ENCODE assay signal across 13 cellular contexts in genomic region chr10:69652111-69652856, GRCh38. TPM values are rescaled to one million over a fixed set of nuclear protein-coding genes. Genes with fewer than 3 reads are reported as not detected.
DNase-seq lines count a peak whose midpoint lies in the region; ATAC-seq and TF ChIP-seq lines count a peak whose summit lies in the region.
"Had no signal": no experiment of that assay in that cellular context is flagged by ENCODE, and none has a peak within 500 bp of the region (broad histone marks: within the 10 kb centered on the region; RNA-seq: fewer than 3 reads in every experiment).

No MANE protein-coding gene starts in this region.

- peak overlapping the region; percentile 31 for H2BK15ac ChIP-seq in neuronal stem cell (ENCODE audit: low read length)

- H3K9ac ChIP-seq in neuronal stem cell (ENCODE audit: low read depth, low read length, poor library complexity): peak overlapping the region; percentile 66

- no peak overlapping the region for H2BK5ac ChIP-seq in neuronal stem cell (ENCODE audit: low read length)

- intact Hi-C loops in activated CD8-positive, alpha-beta T cell treated with anti-CD3 and anti-CD28 coated beads for 36 hours (cut with micrococcal nuclease): no loop called here
- intact Hi-C loops in spleen (cut with DNase I; ENCODE audit: low total_unique reads) (no loop called here), gastrocnemius medialis (cut with DNase I; ENCODE audit: low total_unique reads) (no loop called here)

- CTCF ChIA-PET in activated CD8-positive, alpha-beta T cell treated with anti-CD3 and anti-CD28 coated beads, Interleukin-2, amount 10 ng/mL, durations not matched to agents 7 days and 5 days (lab: Charles Lee): interaction anchor here (1.0 to 1.9 kb wide), 2 partner anchors 17 to 137 kb away, joined by 3 to 4 read pairs; no protein-coding TSS in a partner anchor
- CTCF ChIA-PET in activated CD8-positive, alpha-beta T cell treated with anti-CD3 and anti-CD28 coated beads for 36 hours (lab: Charles Lee): interaction anchor here (1.3 to 2.8 kb wide), 3 partner anchors 7 to 263 kb away, joined by 3 to 10 read pairs (median 4); no protein-coding TSS in a partner anchor
- CTCF ChIA-PET in HEK293 (lab: Yijun Ruan, JAX): interaction anchor here (0.6 to 2.9 kb wide), 5 partner anchors 7 to 137 kb away, joined by 3 to 11 read pairs (median 6); no protein-coding TSS in a partner anchor

- no peak overlapping the region for H3K4me3 ChIP-seq in HEK293 (ENCODE audit: low read depth, low read length)
- H3K4me3 ChIP-seq in neuronal stem cell (ENCODE audit: low read length in 2 of 2): no peak overlapping the region
- no peak overlapping the region for H3K4me3 ChIP-seq in spleen
- no peak overlapping the region for H3K4me3 ChIP-seq in gastrocnemius medialis

- peak overlapping the region; percentile 67 for H3K14ac ChIP-seq in neuronal stem cell (ENCODE audit: low read length)

- no peak for DNase-seq in activated CD8-positive, alpha-beta T cell treated with anti-CD3 and anti-CD28 coated beads, Interleukin-2, amount 10 ng/mL, durations not matched to agents 7 days and 5 days
- DNase-seq in activated CD8-positive, alpha-beta T cell treated with anti-CD3 and anti-CD28 coated beads for 36 hours: no peak
- DNase-seq in neuronal stem cell (ENCODE audit: low spot score): no peak
- peak; percentile 64 for DNase-seq in spleen
- DNase-seq in gastrocnemius medialis: no peak
- DNase-seq in T-helper 9 cell: no peak
- DNase-seq: Caco-2; CD4-positive, alpha-beta T cell; H9 had no signal

- H4K91ac ChIP-seq in neuronal stem cell (ENCODE audit: low read depth, low read length, poor library complexity): no peak overlapping the region

- peak; percentile 7 for ATAC-seq in activated CD8-positive, alpha-beta T cell treated with anti-CD3 and anti-CD28 coated beads, Interleukin-2, amount 10 ng/mL, durations not matched to agents 7 days and 5 days
- no peak for ATAC-seq in activated CD8-positive, alpha-beta T cell treated with anti-CD3 and anti-CD28 coated beads for 36 hours
- ATAC-seq in gastrocnemius medialis: no peak
- ATAC-seq: HepG2 had no signal

- H3K9me3 Mint-ChIP-seq in activated CD8-positive, alpha-beta T cell treated with anti-CD3 and anti-CD28 coated beads, Interleukin-2, amount 10 ng/mL, durations not matched to agents 7 days and 5 days (ENCODE audit: insufficient read depth): no peaks in the 10 kb centered on the region
- no peaks in the 10 kb centered on the region for H3K9me3 Mint-ChIP-seq in activated CD8-positive, alpha-beta T cell treated with anti-CD3 and anti-CD28 coated beads for 36 hours
- H3K9me3 Mint-ChIP-seq: CD4-positive, alpha-beta T cell; H9 had no signal

- peak overlapping the region; percentile 25 for H4K8ac ChIP-seq in neuronal stem cell (ENCODE audit: low read depth, low read length)

- peak overlapping the region; percentile 82 for H2AK5ac ChIP-seq in neuronal stem cell (ENCODE audit: low read depth, low read length)

- H3K23ac ChIP-seq in neuronal stem cell (ENCODE audit: low read depth, low read length, poor library complexity): peak overlapping the region; percentile 40

- peaks cover 0 to 15% (median 0%) of the 10 kb centered on the region in 3 experiments for H3K27me3 ChIP-seq in neuronal stem cell (ENCODE audit: control insufficient read depth in 3 of 3, insufficient read depth in 3 of 3, low read depth in 1 of 3, low read length in 3 of 3)
- H3K27me3 ChIP-seq in spleen (replicated peaks in 1 of 7): peaks cover 0 to 69% (median 0%) of the 10 kb centered on the region in 7 donors
- H3K27me3 ChIP-seq in gastrocnemius medialis: no peaks in the 10 kb centered on the region

- H3K18ac ChIP-seq in neuronal stem cell (ENCODE audit: low read length): peak overlapping the region; percentile 73

- H3K27ac ChIP-seq in HEK293 (ENCODE audit: extremely low read depth, low read depth, low read length) (no peak overlapping the region), neuronal stem cell (replicated peaks; ENCODE audit: low read length) (no peak overlapping the region), spleen (no peak overlapping the region), gastrocnemius medialis (no peak overlapping the region)
- H3K27ac ChIP-seq: C4-2B had no signal

- H3K79me1 ChIP-seq in neuronal stem cell (ENCODE audit: low read depth, low read length): no peaks in the 10 kb centered on the region

- H3K36me3 ChIP-seq in HEK293 (ENCODE audit: control insufficient read depth in 2 of 2, insufficient read depth in 1 of 2, low read length in 2 of 2) (no peaks in the 10 kb centered on the region), neuronal stem cell (replicated peaks in 1 of 2; ENCODE audit: control insufficient read depth in 2 of 2, insufficient read depth in 2 of 2, low read length in 2 of 2) (no peaks in the 10 kb centered on the region), spleen (no peaks in the 10 kb centered on the region), gastrocnemius medialis (no peaks in the 10 kb centered on the region)

- H3K9me3 ChIP-seq in HEK293 (ENCODE audit: control insufficient read depth, insufficient read depth, low read depth, low read length) (no peaks in the 10 kb centered on the region), neuronal stem cell (replicated peaks in 1 of 2; ENCODE audit: control insufficient read depth in 2 of 2, insufficient read depth in 1 of 2, low read depth in 1 of 2, low read length in 2 of 2) (no peaks in the 10 kb centered on the region), spleen (peaks cover 0 to 6% (median 0%) of the 10 kb centered on the region in 8 donors), gastrocnemius medialis (no peaks in the 10 kb centered on the region)

- H3K4me2 ChIP-seq in neuronal stem cell (ENCODE audit: insufficient read depth, low read length, poor library complexity, severe bottlenecking): no peak overlapping the region

- H3K4me3 Mint-ChIP-seq in activated CD8-positive, alpha-beta T cell treated with anti-CD3 and anti-CD28 coated beads, Interleukin-2, amount 10 ng/mL, durations not matched to agents 7 days and 5 days: no peak overlapping the region
- no peak overlapping the region for H3K4me3 Mint-ChIP-seq in activated CD8-positive, alpha-beta T cell treated with anti-CD3 and anti-CD28 coated beads for 36 hours
- H3K4me3 Mint-ChIP-seq: B cell; CD4-positive, alpha-beta T cell; H9 had no signal

- WGBS in neuronal stem cell (ENCODE audit: extremely low coverage in 2 of 2, insufficient read length in 2 of 2, insufficient replicate concordance in 1 of 2), 2 donors: no CpG with 5 or more reads among the region's 14 CpGs
- 89 to 95% (median 91%) methylated on average over 5 to 14 of the region's 14 CpGs for WGBS in spleen, 5 donors

- in situ Hi-C loops in gastrocnemius medialis (cut with MboI; ENCODE audit: low sequenced_read_pairs in 4 of 4): no loop called here

- no peak for TF ChIP-seq CTCF in activated CD8-positive, alpha-beta T cell treated with anti-CD3 and anti-CD28 coated beads for 36 hours (IDR thresholded peaks at IDR 0.05)
- TF ChIP-seq CTCF in HEK293 (tag by site-specific recombination; IDR thresholded peaks at IDR 0.05) (no peak), spleen (IDR thresholded peaks at IDR 0.05 in 8 of 11, conservative IDR thresholded peaks at IDR 0.05 in 3 of 11) (no peak), gastrocnemius medialis (IDR thresholded peaks at IDR 0.05 in 4 of 5, conservative IDR thresholded peaks at IDR 0.05 in 1 of 5) (no peak)

- peak overlapping the region; percentile 74 for H3K27ac Mint-ChIP-seq in activated CD8-positive, alpha-beta T cell treated with anti-CD3 and anti-CD28 coated beads, Interleukin-2, amount 10 ng/mL, durations not matched to agents 7 days and 5 days
- no peak overlapping the region for H3K27ac Mint-ChIP-seq in activated CD8-positive, alpha-beta T cell treated with anti-CD3 and anti-CD28 coated beads for 36 hours
- H3K27ac Mint-ChIP-seq: B cell; CD4-positive, alpha-beta T cell; H9 had no signal

- H3K36me3 Mint-ChIP-seq in activated CD8-positive, alpha-beta T cell treated with anti-CD3 and anti-CD28 coated beads, Interleukin-2, amount 10 ng/mL, durations not matched to agents 7 days and 5 days (ENCODE audit: low read depth): peaks cover 3% of the 10 kb centered on the region
- H3K36me3 Mint-ChIP-seq in activated CD8-positive, alpha-beta T cell treated with anti-CD3 and anti-CD28 coated beads for 36 hours (ENCODE audit: low read depth): no peaks in the 10 kb centered on the region

- H3K4ac ChIP-seq in neuronal stem cell (ENCODE audit: low read length): no peak overlapping the region

- no peak overlapping the region for H2AFZ ChIP-seq in neuronal stem cell (ENCODE audit: low read length)

- TF ChIP-seq POLR2A in spleen (IDR thresholded peaks at IDR 0.05) (no peak), gastrocnemius medialis (IDR thresholded peaks at IDR 0.05) (no peak)

- POLR2A ChIA-PET in activated CD8-positive, alpha-beta T cell treated with anti-CD3 and anti-CD28 coated beads, Interleukin-2, amount 10 ng/mL, durations not matched to agents 7 days and 5 days (lab: Charles Lee): no interaction called here
- POLR2A ChIA-PET in activated CD8-positive, alpha-beta T cell treated with anti-CD3 and anti-CD28 coated beads for 36 hours (lab: Charles Lee): no interaction called here
- POLR2A ChIA-PET in HEK293 (lab: Yijun Ruan, JAX): no interaction called here

- H2BK12ac ChIP-seq in neuronal stem cell (ENCODE audit: low read length): no peak overlapping the region

- peaks cover 5% of the 10 kb centered on the region for H3K27me3 Mint-ChIP-seq in activated CD8-positive, alpha-beta T cell treated with anti-CD3 and anti-CD28 coated beads, Interleukin-2, amount 10 ng/mL, durations not matched to agents 7 days and 5 days (ENCODE audit: low read depth)
- H3K27me3 Mint-ChIP-seq in activated CD8-positive, alpha-beta T cell treated with anti-CD3 and anti-CD28 coated beads for 36 hours: peaks cover 4% of the 10 kb centered on the region

- peaks cover 33% of the 10 kb centered on the region for H3K4me1 Mint-ChIP-seq in activated CD8-positive, alpha-beta T cell treated with anti-CD3 and anti-CD28 coated beads, Interleukin-2, amount 10 ng/mL, durations not matched to agents 7 days and 5 days (ENCODE audit: low read depth)
- H3K4me1 Mint-ChIP-seq in activated CD8-positive, alpha-beta T cell treated with anti-CD3 and anti-CD28 coated beads for 36 hours (ENCODE audit: low read depth): peaks cover 12% of the 10 kb centered on the region
- H3K4me1 Mint-ChIP-seq: B cell had no signal

- H3K4me1 ChIP-seq in HEK293 (ENCODE audit: control insufficient read depth, insufficient read depth, low read length): no peaks in the 10 kb centered on the region
- H3K4me1 ChIP-seq in neuronal stem cell (ENCODE audit: control insufficient read depth in 2 of 2, insufficient read depth in 1 of 2, low read depth in 1 of 2, low read length in 2 of 2): peaks cover 17 to 22% of the 10 kb centered on the region in 2 donors
- H3K4me1 ChIP-seq in spleen: peaks cover 0 to 8% (median 0%) of the 10 kb centered on the region in 6 donors
- H3K4me1 ChIP-seq in gastrocnemius medialis: peaks cover 0 to 8% of the 10 kb centered on the region in 2 donors
- H3K4me1 ChIP-seq: Caco-2 had no signal

- peak overlapping the region; percentile 76 for H2BK120ac ChIP-seq in neuronal stem cell (ENCODE audit: low read depth, low read length)

RNA-seq across cellular contexts. Expression of gene FAM241B, which starts 22.2 kb away (rescaled TPM):
- 1 to 10 TPM; 5.4 to 6.1 TPM for total RNA-seq in activated CD8-positive, alpha-beta T cell treated with anti-CD3 and anti-CD28 coated beads, Interleukin-2, amount 10 ng/mL, durations not matched to agents 7 days and 5 days
- total RNA-seq in activated CD8-positive, alpha-beta T cell treated with anti-CD3 and anti-CD28 coated beads for 36 hours: 10 to 100 TPM; 10.8 to 12.5 TPM
- 21.0 TPM for polyA plus RNA-seq in neuronal stem cell (2013, experiment 1 of 2)
- 22.3 TPM for polyA plus RNA-seq in neuronal stem cell (2013, experiment 2 of 2)
- total RNA-seq in spleen (1 to 10 TPM in 6 of 7 donors, under 1 TPM in 1; 0.77 to 2.8 (median 1.8) TPM), gastrocnemius medialis (1 to 10 TPM in 3 of 4 donors, not detected in 1; 1.1 to 2.6 (median 2.5) TPM)
- 1 to 10 TPM; 1.6 to 3.2 (median 1.7) TPM for polyA plus RNA-seq in spleen
